In the genomic region with DNA sequence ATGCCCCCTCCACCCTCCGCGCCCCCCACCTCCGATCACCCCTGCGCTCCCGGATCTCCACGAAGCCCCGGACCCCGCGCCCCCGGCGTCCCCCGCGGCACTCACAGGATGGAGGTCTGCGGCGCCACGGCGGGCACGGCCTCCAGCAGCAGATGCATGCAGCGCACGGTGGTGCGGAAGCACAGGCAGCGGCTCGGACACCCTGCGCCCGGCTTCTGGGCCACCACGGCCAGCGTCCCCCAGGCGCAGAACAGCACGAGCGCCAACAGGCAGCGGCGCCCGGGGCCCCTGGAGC, we compare ENCODE assay signal across 9 cellular contexts. TPM values are rescaled to one million over a fixed set of nuclear protein-coding genes. Genes with fewer than 3 reads are reported as not detected.
A peak's percentile ranks its signal among the peaks of the same experiment; 100 is the strongest.
DNase-seq lines count a peak whose midpoint lies in the region; ATAC-seq, FAIRE-seq and TF ChIP-seq lines count a peak whose summit lies in the region.
"Had no signal": no experiment of that assay in that cellular context is flagged by ENCODE, and none has a peak within 500 bp of the region (broad histone marks: within the 10 kb centered on the region; RNA-seq: fewer than 3 reads in every experiment).

No MANE protein-coding gene starts in this region.

- POLR2A ChIA-PET in activated CD4-positive, alpha-beta T cell treated with anti-CD3 and anti-CD28 coated beads for 36 hours (lab: Charles Lee), result no interaction called here

- no peak overlapping the region for H2AFZ ChIP-seq in keratinocyte (ENCODE audit: control insufficient read depth, low read length)

- H3K4me3 ChIP-seq in breast epithelium, result peak overlapping the region; percentile 77 to 98 (median 83)
- H3K4me3 ChIP-seq in keratinocyte (ENCODE audit: control insufficient read depth in 2 of 3, extremely low read depth in 1 of 3, insufficient read depth in 2 of 3, low read depth in 1 of 3, low read length in 3 of 3), result peak overlapping the region; percentile 51 to 70 (median 63)
- H3K4me3 ChIP-seq in suprapubic skin, result peak overlapping the region; percentile 73

- H3K27me3 Mint-ChIP-seq in activated CD4-positive, alpha-beta T cell treated with anti-CD3 and anti-CD28 coated beads for 36 hours, result peaks cover 43% of the 10 kb centered on the region

- TF ChIP-seq EP300 in suprapubic skin (IDR thresholded peaks at IDR 0.05), result no peak

- H3K27ac Mint-ChIP-seq in activated CD4-positive, alpha-beta T cell treated with anti-CD3 and anti-CD28 coated beads for 36 hours, result no peak overlapping the region

- H3K36me3 ChIP-seq in breast epithelium, result no peaks in the 10 kb centered on the region
- peaks cover 0 to 3% of the 10 kb centered on the region in 2 experiments for H3K36me3 ChIP-seq in keratinocyte (ENCODE audit: control insufficient read depth in 2 of 2, extremely low read depth in 1 of 2, insufficient read depth in 2 of 2, low read length in 2 of 2)
- H3K36me3 ChIP-seq in suprapubic skin, result no peaks in the 10 kb centered on the region

- H3K27ac ChIP-seq in breast epithelium (peak overlapping the region; percentile 93 to 97), keratinocyte (ENCODE audit: control insufficient read depth, insufficient read depth, low read length) (peak overlapping the region; percentile 20), suprapubic skin (peak overlapping the region; percentile 87)

- no CpG with 5 or more reads among the region's 33 CpGs for WGBS in suprapubic skin

- peaks cover 3% of the 10 kb centered on the region for H3K4me1 Mint-ChIP-seq in activated CD4-positive, alpha-beta T cell treated with anti-CD3 and anti-CD28 coated beads for 36 hours

- no peaks in the 10 kb centered on the region for H3K36me3 Mint-ChIP-seq in activated CD4-positive, alpha-beta T cell treated with anti-CD3 and anti-CD28 coated beads for 36 hours (ENCODE audit: low read depth)

- H3K9me3 Mint-ChIP-seq in activated CD4-positive, alpha-beta T cell treated with anti-CD3 and anti-CD28 coated beads for 36 hours (ENCODE audit: low read depth), result no peaks in the 10 kb centered on the region

- peaks cover 39% of the 10 kb centered on the region for H3K79me2 ChIP-seq in keratinocyte (ENCODE audit: control insufficient read depth, insufficient read depth, low read length)

- intact Hi-C loops in breast epithelium (cut with DNase I; ENCODE audit: low total_unique reads), result no loop called here
- intact Hi-C loops in activated CD4-positive, alpha-beta T cell treated with anti-CD3 and anti-CD28 coated beads for 36 hours (cut with DNase I, micrococcal nuclease), result no loop called here

- H3K27me3 ChIP-seq in breast epithelium (no peaks in the 10 kb centered on the region), keratinocyte (ENCODE audit: control insufficient read depth, extremely low read depth, insufficient read depth, low read length) (peaks cover 34% of the 10 kb centered on the region), suprapubic skin (peaks cover 61% of the 10 kb centered on the region)

- H3K4me2 ChIP-seq in keratinocyte (ENCODE audit: control insufficient read depth, extremely low read depth, insufficient read depth, low read depth, low read length), result peak overlapping the region; percentile 85

- DNase-seq in NCI-H146 (lab: John Stamatoyannopoulos, UW), result peak; percentile 26
- no peak for DNase-seq in NCI-H146 treated with DMSO at 0.1 percent for 48 hours (lab: John Stamatoyannopoulos, UW; ENCODE audit: unreplicated experiment)
- DNase-seq in breast epithelium (ENCODE audit: low spot score in 2 of 2), result peak in 1 of 2 donors; percentile 52
- DNase-seq in keratinocyte (ENCODE audit: low read depth, low spot score), result no peak
- DNase-seq in suprapubic skin (ENCODE audit: low spot score in 2 of 2), result peak in 1 of 2 donors; percentile 60
- no peak for DNase-seq in GM19239 (ENCODE audit: insufficient read length, low spot score)
- DNase-seq in activated CD4-positive, alpha-beta T cell treated with anti-CD3 and anti-CD28 coated beads for 36 hours, result no peak
- no peak for DNase-seq in HT-29 (ENCODE audit: low spot score)
- DNase-seq: 8988T had no signal

- CTCF ChIA-PET in activated CD4-positive, alpha-beta T cell treated with anti-CD3 and anti-CD28 coated beads for 36 hours (lab: Charles Lee), result no interaction called here

- H3K9me3 ChIP-seq in breast epithelium (no peaks in the 10 kb centered on the region), keratinocyte (ENCODE audit: control insufficient read depth, low read depth, low read length) (no peaks in the 10 kb centered on the region), suprapubic skin (no peaks in the 10 kb centered on the region)

- ATAC-seq in activated CD4-positive, alpha-beta T cell treated with anti-CD3 and anti-CD28 coated beads for 36 hours, result no peak

- FAIRE-seq in keratinocyte (lab: Jason Lieb, UNC), result no peak
- no peak for FAIRE-seq in GM19239 (lab: Jason Lieb, UNC)

- TF ChIP-seq CTCF in breast epithelium (IDR thresholded peaks at IDR 0.05), result no peak
- TF ChIP-seq CTCF in keratinocyte (optimal IDR thresholded peaks at IDR 0.05 in 1 of 3, IDR thresholded peaks at IDR 0.05 in 1 of 3, conservative IDR thresholded peaks at IDR 0.05 in 1 of 3; ENCODE audit: extremely low read depth in 1 of 3, insufficient read depth in 2 of 3, low read length in 3 of 3), result no peak
- TF ChIP-seq CTCF in suprapubic skin (IDR thresholded peaks at IDR 0.05), result no peak

- H3K4me1 ChIP-seq in breast epithelium, result no peaks in the 10 kb centered on the region
- peaks cover 14% of the 10 kb centered on the region for H3K4me1 ChIP-seq in keratinocyte (ENCODE audit: control insufficient read depth, extremely low read depth, insufficient read depth, low read length)
- H3K4me1 ChIP-seq in suprapubic skin, result peaks cover 39% of the 10 kb centered on the region

- no peak overlapping the region for H3K4me3 Mint-ChIP-seq in activated CD4-positive, alpha-beta T cell treated with anti-CD3 and anti-CD28 coated beads for 36 hours

- no peaks in the 10 kb centered on the region for H3K9me1 ChIP-seq in keratinocyte (ENCODE audit: control insufficient read depth, extremely low read depth, insufficient read depth, low read length)

- H4K20me1 ChIP-seq in keratinocyte (ENCODE audit: control insufficient read depth, extremely low read depth, insufficient read depth, low read length), result peaks cover 3% of the 10 kb centered on the region

- TF ChIP-seq POLR2A in breast epithelium (IDR thresholded peaks at IDR 0.05), result no peak
- no peak for TF ChIP-seq POLR2A in suprapubic skin (IDR thresholded peaks at IDR 0.05)

- H3K9ac ChIP-seq in keratinocyte (ENCODE audit: control insufficient read depth, extremely low read depth, insufficient read depth, low read length), result peak overlapping the region; percentile 56

- dilution Hi-C loops in keratinocyte (cut with MboI; ENCODE audit: extremely low pct_ligation_motif_present, low sequenced_read_pairs), result loop anchor here (25.0 kb wide), 1 partner anchor 157 kb away; no protein-coding TSS in a partner anchor

RNA-seq across cellular contexts. Expression of a gene that starts 0.2 kb away (rescaled TPM):
- total RNA-seq in breast epithelium (100 to 1,000 TPM in 1 of 3 donors, 10 to 100 TPM in 2; 42.4 to 108 (median 64.2) TPM), suprapubic skin (1 to 10 TPM; 7.0 to 9.5 (median 9.4) TPM)
- polyA plus RNA-seq in keratinocyte, result 28.3 to 87.9 TPM (median 36.7 TPM) in 3 replicates
- 14.0 TPM for polyA plus RNA-seq in keratinocyte (2011; ENCODE audit: low read depth)
- 27.1 and 32.4 TPM in 2 replicates for polyA plus RNA-seq in keratinocyte (2011; cell fraction: cytosol; rRNA removed)
- 126 and 141 TPM in 2 replicates for polyA plus RNA-seq in keratinocyte (2011; cell fraction: nucleus; rRNA removed)
- 7.5 and 94.4 TPM in 2 replicates for polyA plus RNA-seq in keratinocyte (2012; ENCODE audit: low replicate concordance)
- polyA minus RNA-seq in keratinocyte, result 45.0 to 180 TPM (median 60.7 TPM) in 3 replicates
- 67.7 TPM for polyA minus RNA-seq in keratinocyte (2011; cell fraction: cytosol; rRNA and poly(A)+ RNA removed)
- 173 and 221 TPM in 2 replicates for polyA minus RNA-seq in keratinocyte (2011; cell fraction: nucleus; rRNA and poly(A)+ RNA removed)
- total RNA-seq in activated CD4-positive, alpha-beta T cell treated with anti-CD3 and anti-CD28 coated beads for 36 hours, result under 1 TPM; 0.37 to 0.81 TPM
- total RNA-seq in HT-29 (2014; rRNA removed; shearing (Covaris generic)), result 0.13 and 0.16 TPM in 2 replicates

Comparison
In these comparisons a context has a peak if more than half of its experiments do, and no peak if none do; other contexts are left out.
1. H3K27ac ChIP-seq: peak in every context shown above with its lines; median percentile 95 in breast epithelium; 87 in suprapubic skin; 20 in keratinocyte.
2. RNA of a gene that starts 0.2 kb away (total RNA-seq): 42.4 to 108 TPM in breast epithelium; 7.0 to 9.5 TPM in suprapubic skin, 0.37 to 0.81 TPM in activated CD4-positive, alpha-beta T cell treated with anti-CD3 and anti-CD28 coated beads for 36 hours and 0.13 to 0.16 TPM in HT-29; every median in the first group is over 4 times any median in the second.
3. Peak in every context shown above with its lines, with median percentiles within 50 percentile points of each other: H3K4me3 ChIP-seq.